Comparison of ENCODE assay signal across 8 cellular contexts in genomic region chr16:62615526-62615925, GRCh38.
"Had no signal": no experiment of that assay in that cellular context is flagged by ENCODE, and none has a peak within 500 bp of the region (broad histone marks: within the 10 kb centered on the region; RNA-seq: fewer than 3 reads in every experiment).

No MANE protein-coding gene starts in this region.

- H3K27ac ChIP-seq: KMS-11 had no signal

- FAIRE-seq: H1, H54, HTR-8/SVneo had no signal

- H3K4me3 ChIP-seq: GM23338 had no signal

- H2AFZ ChIP-seq: GM23338 had no signal

- H3K9ac ChIP-seq: KMS-11 had no signal

- DNase-seq: H9, HCEC 1CT, KBM-7 had no signal

- ATAC-seq: GM23338 had no signal

- H3K4me2 ChIP-seq: GM23338, KMS-11 had no signal
